In the genomic region with DNA sequence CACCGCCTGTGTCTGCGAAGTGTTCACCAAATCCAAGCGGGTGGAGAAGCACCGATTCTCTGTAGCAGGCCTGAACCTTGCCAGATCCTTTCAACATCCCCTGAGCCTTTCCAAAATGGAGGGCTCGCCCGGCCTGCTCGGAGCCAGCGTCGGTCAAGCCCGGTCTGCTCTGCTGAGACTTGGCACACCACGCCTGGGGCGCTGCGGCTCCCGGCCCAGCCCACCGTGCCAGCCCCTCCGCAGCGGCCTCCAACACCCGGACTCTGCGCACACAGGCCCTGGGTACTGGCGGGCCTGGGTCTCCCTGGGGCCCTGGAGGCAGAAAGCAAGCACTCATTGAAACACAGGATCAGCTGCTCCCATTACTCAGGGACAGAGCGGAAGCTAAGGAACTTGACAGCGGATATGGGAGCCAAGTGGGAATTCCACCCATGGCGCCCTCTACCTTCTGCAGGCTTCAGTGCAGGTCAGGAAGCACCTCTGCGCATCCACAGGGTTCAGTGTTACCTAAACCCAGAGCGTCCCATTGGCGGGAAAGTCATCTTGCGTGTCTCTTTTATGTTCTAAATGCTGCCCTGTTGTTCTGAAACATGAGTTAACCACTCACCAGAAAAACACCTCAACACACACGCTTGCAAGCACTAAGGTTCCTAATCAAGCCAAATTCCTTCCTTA, we compare ENCODE assay signal across 12 cellular contexts.
DNase-seq lines count a peak whose midpoint lies in the region; ATAC-seq and TF ChIP-seq lines count a peak whose summit lies in the region.
"Had no signal": no experiment of that assay in that cellular context is flagged by ENCODE, and none has a peak within 500 bp of the region (broad histone marks: within the 10 kb centered on the region; RNA-seq: fewer than 3 reads in every experiment).

No MANE protein-coding gene starts in this region.

- H3K27ac ChIP-seq in right cardiac atrium (ENCODE audit: low read length) (peak overlapping the region; percentile 14), heart right ventricle (no peak overlapping the region), Peyer's patch (no peak overlapping the region), iPS DF 6.9 (ENCODE audit: low read length) (no peak overlapping the region), upper lobe of right lung (no peak overlapping the region)

- TF ChIP-seq POLR2A in Peyer's patch (IDR thresholded peaks at IDR 0.05): no peak

- ATAC-seq in right cardiac atrium (peak in 1 of 2 donors; percentile 18), heart right ventricle (no peak), upper lobe of right lung (peak; percentile 75)
- no peak for ATAC-seq in activated CD8-positive, alpha-beta memory T cell treated with anti-CD3 and anti-CD28 coated beads, Interleukin-2, amount 10 ng/mL, durations not matched to agents 7 days and 5 days

- H3K4me1 ChIP-seq in right cardiac atrium (ENCODE audit: control insufficient read depth, insufficient read depth, low read length) (peaks cover 4% of the 10 kb centered on the region), heart right ventricle (peaks cover 0 to 48% (median 20%) of the 10 kb centered on the region in 9 donors), Peyer's patch (no peaks in the 10 kb centered on the region), iPS DF 6.9 (ENCODE audit: control insufficient read depth, insufficient read depth, low read length) (peaks cover 5% of the 10 kb centered on the region), upper lobe of right lung (no peaks in the 10 kb centered on the region)
- H3K4me1 ChIP-seq: Caco-2 had no signal

- no peak overlapping the region for H3K4me3 ChIP-seq in right cardiac atrium (ENCODE audit: low read length)
- H3K4me3 ChIP-seq in heart right ventricle: no peak overlapping the region
- no peak overlapping the region for H3K4me3 ChIP-seq in Peyer's patch
- H3K4me3 ChIP-seq in iPS DF 6.9 (ENCODE audit: low read length): no peak overlapping the region
- H3K4me3 ChIP-seq in upper lobe of right lung: no peak overlapping the region
- H3K4me3 ChIP-seq: lung had no signal

- H3K9me3 ChIP-seq in right cardiac atrium (ENCODE audit: control insufficient read depth, low read length): no peaks in the 10 kb centered on the region
- H3K9me3 ChIP-seq in heart right ventricle: no peaks in the 10 kb centered on the region
- no peaks in the 10 kb centered on the region for H3K9me3 ChIP-seq in Peyer's patch
- no peaks in the 10 kb centered on the region for H3K9me3 ChIP-seq in iPS DF 6.9 (ENCODE audit: control insufficient read depth, insufficient read depth, low read length)
- no peaks in the 10 kb centered on the region for H3K9me3 ChIP-seq in upper lobe of right lung
- H3K9me3 ChIP-seq: Caco-2 had no signal

- CTCF ChIA-PET in activated CD8-positive, alpha-beta memory T cell treated with anti-CD3 and anti-CD28 coated beads, Interleukin-2, amount 10 ng/mL, durations not matched to agents 7 days and 5 days (lab: Charles Lee): no interaction called here

- TF ChIP-seq CTCF in heart right ventricle (IDR thresholded peaks at IDR 0.05) (peak in 3 of 9 donors; percentile 2 to 33 (median 30)), Peyer's patch (IDR thresholded peaks at IDR 0.05) (peak in 4 of 6 experiments; percentile 7 to 50 (median 32)), upper lobe of right lung (IDR thresholded peaks at IDR 0.05) (peak; percentile 34)

- intact Hi-C loops in right cardiac atrium (cut with DNase I): no loop called here
- intact Hi-C loops in heart right ventricle (cut with DNase I): no loop called here
- intact Hi-C loops in upper lobe of right lung (cut with DNase I): no loop called here

- H3K4me1 Mint-ChIP-seq in activated CD8-positive, alpha-beta memory T cell treated with anti-CD3 and anti-CD28 coated beads, Interleukin-2, amount 10 ng/mL, durations not matched to agents 7 days and 5 days: no peaks in the 10 kb centered on the region
- H3K4me1 Mint-ChIP-seq: central memory CD8-positive, alpha-beta T cell had no signal

- no peak overlapping the region for H3K4me3 Mint-ChIP-seq in activated CD8-positive, alpha-beta memory T cell treated with anti-CD3 and anti-CD28 coated beads, Interleukin-2, amount 10 ng/mL, durations not matched to agents 7 days and 5 days
- H3K4me3 Mint-ChIP-seq: central memory CD8-positive, alpha-beta T cell had no signal

- H3K36me3 ChIP-seq in heart right ventricle: no peaks in the 10 kb centered on the region
- no peaks in the 10 kb centered on the region for H3K36me3 ChIP-seq in Peyer's patch
- H3K36me3 ChIP-seq in iPS DF 6.9 (ENCODE audit: control insufficient read depth, insufficient read depth, low read length): no peaks in the 10 kb centered on the region
- H3K36me3 ChIP-seq in upper lobe of right lung: no peaks in the 10 kb centered on the region

- H3K36me3 Mint-ChIP-seq in activated CD8-positive, alpha-beta memory T cell treated with anti-CD3 and anti-CD28 coated beads, Interleukin-2, amount 10 ng/mL, durations not matched to agents 7 days and 5 days: no peaks in the 10 kb centered on the region

- DNase-seq in right cardiac atrium: peak in 1 of 3 donors; percentile 30
- no peak for DNase-seq in heart right ventricle
- DNase-seq in Peyer's patch: no peak
- DNase-seq in iPS DF 6.9 (ENCODE audit: low read depth, low spot score): peak; percentile 64
- no peak for DNase-seq in upper lobe of right lung
- DNase-seq in activated CD8-positive, alpha-beta memory T cell treated with anti-CD3 and anti-CD28 coated beads, Interleukin-2, amount 10 ng/mL, durations not matched to agents 7 days and 5 days: no peak
- no peak for DNase-seq in HPDE6-E6E7 (ENCODE audit: extremely low spot score)
- DNase-seq in mucosa of gallbladder (ENCODE audit: low spot score): no peak
- DNase-seq: activated CD4-positive, alpha-beta T cell treated with anti-CD3 and anti-CD28 coated beads, Interleukin-2, amount 50 U/mL, for 1 hour had no signal

- H3K9me3 Mint-ChIP-seq in activated CD8-positive, alpha-beta memory T cell treated with anti-CD3 and anti-CD28 coated beads, Interleukin-2, amount 10 ng/mL, durations not matched to agents 7 days and 5 days (ENCODE audit: low read depth): no peaks in the 10 kb centered on the region
- H3K9me3 Mint-ChIP-seq: central memory CD8-positive, alpha-beta T cell had no signal

- H3K27me3 ChIP-seq in right cardiac atrium (ENCODE audit: control insufficient read depth, insufficient read depth) (no peaks in the 10 kb centered on the region), heart right ventricle (no peaks in the 10 kb centered on the region), Peyer's patch (no peaks in the 10 kb centered on the region), iPS DF 6.9 (ENCODE audit: control insufficient read depth, insufficient read depth, low read length) (no peaks in the 10 kb centered on the region), upper lobe of right lung (no peaks in the 10 kb centered on the region)

- no peak overlapping the region for H3K27ac Mint-ChIP-seq in activated CD8-positive, alpha-beta memory T cell treated with anti-CD3 and anti-CD28 coated beads, Interleukin-2, amount 10 ng/mL, durations not matched to agents 7 days and 5 days

- WGBS in right cardiac atrium: 84% methylated on average over 28 of the region's 28 CpGs
- 89 to 90% methylated on average over 28 of the region's 28 CpGs for WGBS in heart right ventricle, 2 donors
- no CpG with 5 or more reads among the region's 28 CpGs for WGBS in iPS DF 6.9 (ENCODE audit: insufficient coverage, insufficient read length)

- H3K27me3 Mint-ChIP-seq in activated CD8-positive, alpha-beta memory T cell treated with anti-CD3 and anti-CD28 coated beads, Interleukin-2, amount 10 ng/mL, durations not matched to agents 7 days and 5 days: peaks cover 2% of the 10 kb centered on the region
